ENCODE assay signal across 8 cellular contexts in genomic region chr9:137278061-137278912, GRCh38. TPM values are rescaled to one million over a fixed set of nuclear protein-coding genes. Genes with fewer than 3 reads are reported as not detected.
DNase-seq lines count a peak whose midpoint lies in the region; ATAC-seq and TF ChIP-seq lines count a peak whose summit lies in the region.

No MANE protein-coding gene starts in this region.

- peaks cover 1 to 45% (median 14%) of the 10 kb centered on the region in 5 donors for H3K27me3 Mint-ChIP-seq in naive thymus-derived CD8-positive, alpha-beta T cell

- H3K9me3 Mint-ChIP-seq in naive thymus-derived CD8-positive, alpha-beta T cell, result no peaks in the 10 kb centered on the region

- H3K9me3 ChIP-seq in Peyer's patch, result no peaks in the 10 kb centered on the region

- H3K4me3 ChIP-seq in Peyer's patch (peak overlapping the region; percentile 56 to 75 (median 66)), epithelial cell of proximal tubule (ENCODE audit: low read depth, low read length) (peak overlapping the region; percentile 69)

- H3K27me3 ChIP-seq in Peyer's patch, result no peaks in the 10 kb centered on the region

- peaks cover 0 to 11% (median 0%) of the 10 kb centered on the region in 3 donors for H3K36me3 Mint-ChIP-seq in naive thymus-derived CD8-positive, alpha-beta T cell

- peak overlapping the region in 6 of 10 donors; percentile 30 to 78 (median 67) for H3K4me3 Mint-ChIP-seq in naive thymus-derived CD8-positive, alpha-beta T cell

- POLR2A ChIA-PET in naive thymus-derived CD8-positive, alpha-beta T cell (lab: Charles Lee), result interaction anchor here (1.3 to 2.5 kb wide), 2 partner anchors 24 to 37 kb away, joined by 3 to 14 read pairs; partner anchors contain the start of gene TUBB4B

- H3K27ac Mint-ChIP-seq in naive thymus-derived CD8-positive, alpha-beta T cell, result no peak overlapping the region

- peak; percentile 20 to 38 for ATAC-seq in naive thymus-derived CD8-positive, alpha-beta T cell
- no peak for ATAC-seq in GM21526 (IDR thresholded peaks at IDR 0.05; ENCODE audit: low FRiP score, unreplicated experiment)

- peaks cover 11 to 46% (median 21%) of the 10 kb centered on the region in 4 donors for H3K4me1 ChIP-seq in Peyer's patch

- H3K36me3 ChIP-seq in Peyer's patch, result peaks cover 0 to 16% (median 3%) of the 10 kb centered on the region in 3 donors

- TF ChIP-seq POLR2A in Peyer's patch (IDR thresholded peaks at IDR 0.05), result no peak

- TF ChIP-seq CTCF in GM20000 (IDR thresholded peaks at IDR 0.05; ENCODE audit: extremely low read depth, missing control alignments) (no peak), Peyer's patch (IDR thresholded peaks at IDR 0.05) (no peak), epithelial cell of proximal tubule (conservative IDR thresholded peaks at IDR 0.05; ENCODE audit: low read depth, low read length) (no peak)

- peaks cover 14 to 32% (median 20%) of the 10 kb centered on the region in 4 donors for H3K4me1 Mint-ChIP-seq in naive thymus-derived CD8-positive, alpha-beta T cell

- peak overlapping the region; percentile 83 to 92 (median 86) for H3K27ac ChIP-seq in Peyer's patch

- DNase-seq in GM20000 (ENCODE audit: low spot score) (peak; percentile 67), Peyer's patch (peak; percentile 66 to 70 (median 67)), epithelial cell of proximal tubule (ENCODE audit: low read depth) (no peak), activated gamma-delta T cell treated with Interleukin-2 at 50 U/mL for 16 hours (no peak), NCI-H1694 treated with DMSO at 0.1 percent for 48 hours (lab: John Stamatoyannopoulos, UW) (no peak)
- no peak for DNase-seq in naive thymus-derived CD8-positive, alpha-beta T cell
- no peak for DNase-seq in activated CD8-positive, alpha-beta memory T cell treated with anti-CD3 and anti-CD28 coated beads for 24 hours

RNA-seq across cellular contexts. Expression of gene TOR4A, which starts 0.8 kb away (rescaled TPM):
- total RNA-seq in Peyer's patch (10 to 100 TPM; 33.8 to 45.7 (median 39.2) TPM), epithelial cell of proximal tubule (48.5 and 56.1 TPM in 2 replicates)
- 1 to 10 TPM in 1 of 2 experiments, under 1 TPM in 1; 0.91 to 1.4 TPM for total RNA-seq in naive thymus-derived CD8-positive, alpha-beta T cell
- polyA plus RNA-seq in naive thymus-derived CD8-positive, alpha-beta T cell, result under 1 TPM in 2 of 3 donors, not detected in 1; 0.12 to 0.15 TPM

RNA-seq across cellular contexts. Expression of gene NELFB, which starts 23.2 kb away (rescaled TPM):
- total RNA-seq in Peyer's patch, result 10 to 100 TPM; 47.4 to 57.8 (median 50.2) TPM
- 47.7 and 71.0 TPM in 2 replicates for total RNA-seq in epithelial cell of proximal tubule
- 10 to 100 TPM; 42.4 to 45.9 TPM for total RNA-seq in naive thymus-derived CD8-positive, alpha-beta T cell
- 10 to 100 TPM; 20.4 to 29.7 (median 25.0) TPM for polyA plus RNA-seq in naive thymus-derived CD8-positive, alpha-beta T cell

RNA-seq across cellular contexts. Expression of gene NRARP, which starts 23.8 kb away (rescaled TPM):
- total RNA-seq in Peyer's patch (10 to 100 TPM; 35.3 to 56.1 (median 43.8) TPM), epithelial cell of proximal tubule (2.2 and 4.9 TPM in 2 replicates)
- 1 to 10 TPM; 2.4 to 2.5 TPM for total RNA-seq in naive thymus-derived CD8-positive, alpha-beta T cell
- not detected for polyA plus RNA-seq in naive thymus-derived CD8-positive, alpha-beta T cell

RNA-seq across cellular contexts. Expression of gene STPG3, which starts 27.2 kb away (rescaled TPM):
- total RNA-seq in Peyer's patch (not detected), epithelial cell of proximal tubule (not detected in 2 replicates)
- total RNA-seq in naive thymus-derived CD8-positive, alpha-beta T cell, result not detected
- not detected for polyA plus RNA-seq in naive thymus-derived CD8-positive, alpha-beta T cell

RNA-seq across cellular contexts. Expression of gene TUBB4B, which starts 37.2 kb away (rescaled TPM):
- total RNA-seq in Peyer's patch (100 to 1,000 TPM; 174 to 409 (median 322) TPM), epithelial cell of proximal tubule (725 and 1,240 TPM in 2 replicates)
- 10 to 100 TPM; 60.2 TPM for total RNA-seq in naive thymus-derived CD8-positive, alpha-beta T cell
- 10 to 100 TPM; 10.8 to 23.4 (median 22.5) TPM for polyA plus RNA-seq in naive thymus-derived CD8-positive, alpha-beta T cell

Comparison
In these comparisons a context has a peak if more than half of its experiments do, and no peak if none do; other contexts are left out.
1. DNase-seq: peak in GM20000 (single experiment) and Peyer's patch (3 of 3); none in epithelial cell of proximal tubule (single experiment), naive thymus-derived CD8-positive, alpha-beta T cell (0 of 10), activated gamma-delta T cell treated with Interleukin-2 at 50 U/mL for 16 hours (single experiment), NCI-H1694 treated with DMSO at 0.1 percent for 48 hours (single experiment) and activated CD8-positive, alpha-beta memory T cell treated with anti-CD3 and anti-CD28 coated beads for 24 hours (single experiment).
2. RNA of gene TOR4A, which starts 0.8 kb away (total RNA-seq): 48.5 to 56.1 TPM in epithelial cell of proximal tubule and 33.8 to 45.7 TPM in Peyer's patch; 0.91 to 1.4 TPM in naive thymus-derived CD8-positive, alpha-beta T cell; every median in the first group is over 10 times any median in the second.